In the genomic region with DNA sequence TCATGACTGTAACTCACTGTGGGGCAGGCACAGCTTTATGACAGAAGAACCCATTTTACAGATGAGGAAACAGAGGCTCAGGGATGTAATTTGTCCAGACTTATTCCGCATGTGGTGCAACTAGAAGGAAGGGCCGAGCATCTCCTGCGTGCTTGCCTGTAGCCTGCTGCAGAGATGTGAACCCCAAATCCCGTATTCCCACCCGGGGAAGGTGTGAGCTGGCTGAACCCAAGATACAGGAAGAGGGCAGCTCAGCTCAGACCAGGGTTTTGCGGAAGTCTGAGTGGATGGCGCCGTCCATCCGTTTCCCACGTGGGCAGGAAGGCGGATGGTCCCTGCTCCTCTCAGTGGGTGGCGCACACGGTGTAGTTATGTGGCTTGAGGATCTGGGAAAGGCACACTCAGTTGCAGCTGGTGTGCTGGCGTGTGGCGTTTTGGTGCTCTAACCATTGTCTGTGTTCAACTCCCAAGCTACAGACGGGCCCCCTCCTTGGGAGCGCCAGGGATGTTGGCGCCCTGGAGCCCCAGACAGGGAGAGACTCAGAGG, we compare ENCODE assay signal across 18 cellular contexts. TPM values are rescaled to one million over a fixed set of nuclear protein-coding genes. Genes with fewer than 3 reads are reported as not detected.
DNase-seq lines count a peak whose midpoint lies in the region; ATAC-seq and TF ChIP-seq lines count a peak whose summit lies in the region.
"Had no signal": no experiment of that assay in that cellular context is flagged by ENCODE, and none has a peak within 500 bp of the region (broad histone marks: within the 10 kb centered on the region; RNA-seq: fewer than 3 reads in every experiment).

No MANE protein-coding gene starts in this region.

- no peak overlapping the region for H3K4me3 Mint-ChIP-seq in activated CD4-positive, alpha-beta T cell treated with anti-CD3 and anti-CD28 coated beads, Interleukin-2, amount 10 ng/mL, durations not matched to agents 24 days and 14 days
- no peak overlapping the region for H3K4me3 Mint-ChIP-seq in activated CD4-positive, alpha-beta T cell treated with anti-CD3 and anti-CD28 coated beads, Interleukin-2, amount 10 ng/mL, durations not matched to agents 7 days and 5 days
- H3K4me3 Mint-ChIP-seq in endodermal cell, result peak overlapping the region; percentile 64
- no peak overlapping the region for H3K4me3 Mint-ChIP-seq in stimulated activated memory B cell treated with anti-CD40 and anti-IgM and Interleukin-4, amounts not matched to agents 10 μg/mL and 1 μg/mL and 100 μg/mL, for 72 hours

- H3K36me3 ChIP-seq in endodermal cell (ENCODE audit: control insufficient read depth, insufficient read depth, low read length) (no peaks in the 10 kb centered on the region), spleen (no peaks in the 10 kb centered on the region)
- H3K36me3 ChIP-seq: BE2C had no signal

- DNase-seq in activated CD4-positive, alpha-beta T cell treated with anti-CD3 and anti-CD28 coated beads, Interleukin-2, amount 10 ng/mL, durations not matched to agents 24 days and 14 days, result no peak
- DNase-seq in activated CD4-positive, alpha-beta T cell treated with anti-CD3 and anti-CD28 coated beads, Interleukin-2, amount 10 ng/mL, durations not matched to agents 7 days and 5 days, result no peak
- peak; percentile 32 for DNase-seq in MV-4-11 (lab: John Stamatoyannopoulos, UW)
- no peak for DNase-seq in endodermal cell
- DNase-seq in spleen, result peak; percentile 61
- DNase-seq in stimulated activated CD8-positive, alpha-beta memory T cell treated with anti-CD3 and anti-CD28 coated beads, Interleukin-4, amount 100 ng/mL, for 48 hours, result no peak
- DNase-seq in H4 (ENCODE audit: low spot score), result no peak
- DNase-seq: activated naive CD4-positive, alpha-beta T cell treated with Interleukin-2 at 50 U/mL for 16 hours; BE2C; caudate nucleus; NCI-H1048; NCI-H524 had no signal

- no peaks in the 10 kb centered on the region for H3K27me3 ChIP-seq in endodermal cell (ENCODE audit: control insufficient read depth, insufficient read depth, low read length, poor library complexity, severe bottlenecking)
- peaks cover 0 to 20% (median 0%) of the 10 kb centered on the region in 7 donors for H3K27me3 ChIP-seq in spleen (replicated peaks in 1 of 7)
- H3K27me3 ChIP-seq: BE2C had no signal

- H3K27me3 Mint-ChIP-seq in activated CD4-positive, alpha-beta T cell treated with anti-CD3 and anti-CD28 coated beads, Interleukin-2, amount 10 ng/mL, durations not matched to agents 24 days and 14 days, result no peaks in the 10 kb centered on the region
- H3K27me3 Mint-ChIP-seq in activated CD4-positive, alpha-beta T cell treated with anti-CD3 and anti-CD28 coated beads, Interleukin-2, amount 10 ng/mL, durations not matched to agents 7 days and 5 days, result no peaks in the 10 kb centered on the region
- no peaks in the 10 kb centered on the region for H3K27me3 Mint-ChIP-seq in endodermal cell (ENCODE audit: insufficient read depth)
- H3K27me3 Mint-ChIP-seq in stimulated activated memory B cell treated with anti-CD40 and anti-IgM and Interleukin-4, amounts not matched to agents 10 μg/mL and 1 μg/mL and 100 μg/mL, for 72 hours, result no peaks in the 10 kb centered on the region

- CTCF ChIA-PET in activated CD4-positive, alpha-beta T cell treated with anti-CD3 and anti-CD28 coated beads, Interleukin-2, amount 10 ng/mL, durations not matched to agents 7 days and 5 days (lab: Charles Lee), result no interaction called here

- H3K27ac ChIP-seq in endodermal cell (ENCODE audit: low read depth, low read length) (no peak overlapping the region), spleen (no peak overlapping the region)
- H3K27ac ChIP-seq: gastroesophageal sphincter had no signal

- POLR2A ChIA-PET in activated CD4-positive, alpha-beta T cell treated with anti-CD3 and anti-CD28 coated beads, Interleukin-2, amount 10 ng/mL, durations not matched to agents 7 days and 5 days (lab: Charles Lee), result no interaction called here

- H3K36me3 Mint-ChIP-seq in activated CD4-positive, alpha-beta T cell treated with anti-CD3 and anti-CD28 coated beads, Interleukin-2, amount 10 ng/mL, durations not matched to agents 24 days and 14 days (ENCODE audit: low read depth), result no peaks in the 10 kb centered on the region
- H3K36me3 Mint-ChIP-seq in activated CD4-positive, alpha-beta T cell treated with anti-CD3 and anti-CD28 coated beads, Interleukin-2, amount 10 ng/mL, durations not matched to agents 7 days and 5 days (ENCODE audit: low read depth), result no peaks in the 10 kb centered on the region
- H3K36me3 Mint-ChIP-seq in endodermal cell (ENCODE audit: low read depth), result peaks cover 4% of the 10 kb centered on the region
- H3K36me3 Mint-ChIP-seq in stimulated activated memory B cell treated with anti-CD40 and anti-IgM and Interleukin-4, amounts not matched to agents 10 μg/mL and 1 μg/mL and 100 μg/mL, for 72 hours, result no peaks in the 10 kb centered on the region

- no peak for TF ChIP-seq POLR2A in spleen (IDR thresholded peaks at IDR 0.05)

- ATAC-seq in stimulated activated memory B cell treated with anti-CD40 and anti-IgM and Interleukin-4, amounts not matched to agents 10 μg/mL and 1 μg/mL and 100 μg/mL, for 72 hours, result no peak
- ATAC-seq: gastroesophageal sphincter had no signal

- H3K9me3 ChIP-seq in endodermal cell (ENCODE audit: control insufficient read depth, low read length), result no peaks in the 10 kb centered on the region
- H3K9me3 ChIP-seq in spleen, result no peaks in the 10 kb centered on the region
- H3K9me3 ChIP-seq: BE2C, gastroesophageal sphincter had no signal

- H3K4me3 ChIP-seq in endodermal cell (ENCODE audit: low read length), result no peak overlapping the region
- no peak overlapping the region for H3K4me3 ChIP-seq in spleen
- H3K4me3 ChIP-seq: gastroesophageal sphincter had no signal

- H3K9ac ChIP-seq in endodermal cell (ENCODE audit: extremely low read depth, low read length, poor library complexity, severe bottlenecking), result no peak overlapping the region

- H3K9me3 Mint-ChIP-seq in activated CD4-positive, alpha-beta T cell treated with anti-CD3 and anti-CD28 coated beads, Interleukin-2, amount 10 ng/mL, durations not matched to agents 24 days and 14 days, result no peaks in the 10 kb centered on the region
- no peaks in the 10 kb centered on the region for H3K9me3 Mint-ChIP-seq in activated CD4-positive, alpha-beta T cell treated with anti-CD3 and anti-CD28 coated beads, Interleukin-2, amount 10 ng/mL, durations not matched to agents 7 days and 5 days
- no peaks in the 10 kb centered on the region for H3K9me3 Mint-ChIP-seq in endodermal cell
- H3K9me3 Mint-ChIP-seq in stimulated activated memory B cell treated with anti-CD40 and anti-IgM and Interleukin-4, amounts not matched to agents 10 μg/mL and 1 μg/mL and 100 μg/mL, for 72 hours, result no peaks in the 10 kb centered on the region

- TF ChIP-seq CTCF in endodermal cell (conservative IDR thresholded peaks at IDR 0.05) (no peak), spleen (IDR thresholded peaks at IDR 0.05 in 8 of 11, conservative IDR thresholded peaks at IDR 0.05 in 3 of 11) (no peak)

- H3K4me1 ChIP-seq in endodermal cell (ENCODE audit: control insufficient read depth, insufficient read depth, low read length) (peaks cover 7% of the 10 kb centered on the region), spleen (peaks cover 9 to 16% (median 13%) of the 10 kb centered on the region in 6 donors)
- H3K4me1 ChIP-seq: BE2C had no signal

- WGBS in endodermal cell (ENCODE audit: insufficient coverage in 1 of 2, insufficient read length in 1 of 2), 2 experiments, result 90% methylated on average over 18 of the region's 18 CpGs
- 72 to 87% (median 81%) methylated on average over 16 to 18 of the region's 18 CpGs for WGBS in spleen, 5 donors

- peak overlapping the region; percentile 9 for H3K27ac Mint-ChIP-seq in activated CD4-positive, alpha-beta T cell treated with anti-CD3 and anti-CD28 coated beads, Interleukin-2, amount 10 ng/mL, durations not matched to agents 24 days and 14 days
- H3K27ac Mint-ChIP-seq in activated CD4-positive, alpha-beta T cell treated with anti-CD3 and anti-CD28 coated beads, Interleukin-2, amount 10 ng/mL, durations not matched to agents 7 days and 5 days, result no peak overlapping the region
- peak overlapping the region; percentile 69 for H3K27ac Mint-ChIP-seq in endodermal cell
- H3K27ac Mint-ChIP-seq in stimulated activated memory B cell treated with anti-CD40 and anti-IgM and Interleukin-4, amounts not matched to agents 10 μg/mL and 1 μg/mL and 100 μg/mL, for 72 hours, result no peak overlapping the region

- intact Hi-C loops in activated CD4-positive, alpha-beta T cell treated with anti-CD3 and anti-CD28 coated beads, Interleukin-2, amount 10 ng/mL, durations not matched to agents 24 days and 14 days (cut with micrococcal nuclease), result no loop called here
- intact Hi-C loops in spleen (cut with DNase I; ENCODE audit: low total_unique reads), result no loop called here

- peaks cover 16% of the 10 kb centered on the region for H3K4me1 Mint-ChIP-seq in activated CD4-positive, alpha-beta T cell treated with anti-CD3 and anti-CD28 coated beads, Interleukin-2, amount 10 ng/mL, durations not matched to agents 24 days and 14 days
- peaks cover 26% of the 10 kb centered on the region for H3K4me1 Mint-ChIP-seq in activated CD4-positive, alpha-beta T cell treated with anti-CD3 and anti-CD28 coated beads, Interleukin-2, amount 10 ng/mL, durations not matched to agents 7 days and 5 days
- peaks cover 14% of the 10 kb centered on the region for H3K4me1 Mint-ChIP-seq in endodermal cell
- peaks cover 32% of the 10 kb centered on the region for H3K4me1 Mint-ChIP-seq in stimulated activated memory B cell treated with anti-CD40 and anti-IgM and Interleukin-4, amounts not matched to agents 10 μg/mL and 1 μg/mL and 100 μg/mL, for 72 hours

RNA-seq across cellular contexts. Expression of a gene that starts 1.2 kb away (rescaled TPM):
- total RNA-seq in activated CD4-positive, alpha-beta T cell treated with anti-CD3 and anti-CD28 coated beads, Interleukin-2, amount 10 ng/mL, durations not matched to agents 24 days and 14 days, result 23.4 and 27.0 TPM in 2 replicates
- 10 to 100 TPM; 30.7 to 37.3 TPM for total RNA-seq in activated CD4-positive, alpha-beta T cell treated with anti-CD3 and anti-CD28 coated beads, Interleukin-2, amount 10 ng/mL, durations not matched to agents 7 days and 5 days
- total RNA-seq in endodermal cell, result 10 to 100 TPM; 58.4 to 61.8 TPM
- polyA plus RNA-seq in endodermal cell (2013, experiment 1 of 2), result 38.9 TPM
- 33.9 TPM for polyA plus RNA-seq in endodermal cell (2013, experiment 2 of 2)
- total RNA-seq in spleen, result 10 to 100 TPM; 19.0 to 41.9 (median 31.0) TPM
- polyA plus RNA-seq in spleen, result 10 to 100 TPM; 14.5 to 55.4 (median 27.5) TPM
- total RNA-seq in H4 (2014; rRNA removed; shearing (Covaris generic)), result 2.8 and 7.6 TPM in 2 replicates

RNA-seq across cellular contexts. Expression of a gene that starts 27.2 kb away (rescaled TPM):
- total RNA-seq in activated CD4-positive, alpha-beta T cell treated with anti-CD3 and anti-CD28 coated beads, Interleukin-2, amount 10 ng/mL, durations not matched to agents 24 days and 14 days, result 1,962 and 2,189 TPM in 2 replicates
- total RNA-seq in activated CD4-positive, alpha-beta T cell treated with anti-CD3 and anti-CD28 coated beads, Interleukin-2, amount 10 ng/mL, durations not matched to agents 7 days and 5 days, result 1,000 to 10,000 TPM; 2,316 to 2,477 TPM
- 1,000 to 10,000 TPM; 2,483 to 3,611 TPM for total RNA-seq in endodermal cell
- 11,872 TPM for polyA plus RNA-seq in endodermal cell (2013, experiment 1 of 2)
- polyA plus RNA-seq in endodermal cell (2013, experiment 2 of 2), result 14,577 TPM
- total RNA-seq in spleen, result 1,000 to 10,000 TPM in 4 of 7 donors, under 1 TPM in 3; under 0.01 to 8,075 (median 6,234) TPM
- not detected for polyA plus RNA-seq in spleen
- not detected in 2 replicates for total RNA-seq in H4 (2014; rRNA removed; shearing (Covaris generic))
- total RNA-seq: HT1080 had no signal
- polyA plus RNA-seq: urinary bladder had no signal

RNA-seq across cellular contexts. Expression of a gene that starts 57.5 kb away (rescaled TPM):
- total RNA-seq in activated CD4-positive, alpha-beta T cell treated with anti-CD3 and anti-CD28 coated beads, Interleukin-2, amount 10 ng/mL, durations not matched to agents 24 days and 14 days, result not detected in 2 replicates
- total RNA-seq in activated CD4-positive, alpha-beta T cell treated with anti-CD3 and anti-CD28 coated beads, Interleukin-2, amount 10 ng/mL, durations not matched to agents 7 days and 5 days, result not detected
- total RNA-seq in endodermal cell, result 100 to 1,000 TPM; 120 to 170 TPM
- 187 TPM for polyA plus RNA-seq in endodermal cell (2013, experiment 1 of 2)
- 180 TPM for polyA plus RNA-seq in endodermal cell (2013, experiment 2 of 2)
- total RNA-seq in spleen, result 1 to 10 TPM in 3 of 7 donors, under 1 TPM in 1, not detected in 3; 0.77 to 2.7 (median 1.5) TPM
- polyA plus RNA-seq in spleen, result 1 to 10 TPM in 2 of 3 donors, under 1 TPM in 1; 0.87 to 3.9 (median 1.2) TPM
- total RNA-seq in H4 (2014; rRNA removed; shearing (Covaris generic)), result 14.1 and 15.8 TPM in 2 replicates
- total RNA-seq: activated CD8-positive, alpha-beta memory T cell treated with anti-CD3 and anti-CD28 coated beads for 36 hours; HT1080; mononuclear cell had no signal

Comparison
In these comparisons a context has a peak if more than half of its experiments do, and no peak if none do; other contexts are left out.
1. H3K27ac Mint-ChIP-seq: peak in activated CD4-positive, alpha-beta T cell treated with anti-CD3 and anti-CD28 coated beads, Interleukin-2, amount 10 ng/mL, durations not matched to agents 24 days and 14 days (single experiment) and endodermal cell (single experiment); none in activated CD4-positive, alpha-beta T cell treated with anti-CD3 and anti-CD28 coated beads, Interleukin-2, amount 10 ng/mL, durations not matched to agents 7 days and 5 days (single experiment) and stimulated activated memory B cell treated with anti-CD40 and anti-IgM and Interleukin-4, amounts not matched to agents 10 μg/mL and 1 μg/mL and 100 μg/mL, for 72 hours (single experiment).
2. DNase-seq: peak in MV-4-11 (single experiment) and spleen (single experiment); none in activated CD4-positive, alpha-beta T cell treated with anti-CD3 and anti-CD28 coated beads, Interleukin-2, amount 10 ng/mL, durations not matched to agents 24 days and 14 days (single experiment), activated CD4-positive, alpha-beta T cell treated with anti-CD3 and anti-CD28 coated beads, Interleukin-2, amount 10 ng/mL, durations not matched to agents 7 days and 5 days (single experiment), endodermal cell (single experiment), stimulated activated CD8-positive, alpha-beta memory T cell treated with anti-CD3 and anti-CD28 coated beads, Interleukin-4, amount 100 ng/mL, for 48 hours (single experiment) and H4 (single experiment).